Comparison of ENCODE assay signal across 3 cellular contexts in the genomic region with DNA sequence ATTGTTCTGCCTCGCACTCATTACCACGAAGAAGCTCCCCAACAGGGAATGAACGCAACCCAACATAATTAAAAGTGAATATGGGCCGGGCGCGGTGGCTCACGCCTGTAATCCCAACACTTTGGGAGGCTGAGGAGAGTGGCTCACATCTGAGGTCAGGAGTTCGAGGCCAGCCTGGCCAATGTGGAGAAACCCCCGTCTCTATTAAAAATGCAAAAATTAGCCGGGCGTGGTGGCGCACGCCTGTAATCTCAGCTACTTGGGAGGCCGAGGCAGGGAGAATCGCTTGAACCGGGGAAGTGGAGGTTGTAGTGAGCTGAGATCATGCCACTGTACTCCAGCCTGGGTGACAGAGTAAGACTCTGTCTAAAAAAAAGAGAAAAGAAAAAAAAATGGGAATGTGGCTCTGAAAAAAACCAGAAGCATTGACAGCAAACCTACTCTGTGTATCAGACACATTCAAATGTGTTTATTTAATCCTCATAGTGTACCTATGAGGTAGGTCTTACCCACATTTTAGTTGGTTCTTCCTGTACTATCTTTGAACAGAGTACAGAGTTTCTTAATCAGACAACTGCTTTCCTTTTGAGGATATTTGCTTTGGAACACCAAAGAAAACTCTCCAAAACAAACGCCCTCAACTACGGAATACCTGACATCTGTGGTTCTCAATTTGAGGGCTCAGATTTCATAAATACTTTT.
TF ChIP-seq lines count a peak whose summit lies in the region.

No MANE protein-coding gene starts in this region.

TF ChIP-seq in SK-N-SH, 30 proteins besides CTCF, POLR2A, EP300 and RAD21 (continued from another document):
- TF ChIP-seq, protein P1, sequence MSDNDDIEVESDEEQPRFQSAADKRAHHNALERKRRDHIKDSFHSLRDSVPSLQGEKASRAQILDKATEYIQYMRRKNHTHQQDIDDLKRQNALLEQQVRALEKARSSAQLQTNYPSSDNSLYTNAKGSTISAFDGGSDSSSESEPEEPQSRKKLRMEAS (IDR thresholded peaks at IDR 0.05; ENCODE audit: low read depth) = no peak

TF ChIP-seq in SK-N-SH treated with all-trans-retinoic acid at 6 μM for 48 hours, 23 proteins besides CTCF, POLR2A, EP300 and RAD21 (continued from another document):
- TF ChIP-seq, protein P2, sequence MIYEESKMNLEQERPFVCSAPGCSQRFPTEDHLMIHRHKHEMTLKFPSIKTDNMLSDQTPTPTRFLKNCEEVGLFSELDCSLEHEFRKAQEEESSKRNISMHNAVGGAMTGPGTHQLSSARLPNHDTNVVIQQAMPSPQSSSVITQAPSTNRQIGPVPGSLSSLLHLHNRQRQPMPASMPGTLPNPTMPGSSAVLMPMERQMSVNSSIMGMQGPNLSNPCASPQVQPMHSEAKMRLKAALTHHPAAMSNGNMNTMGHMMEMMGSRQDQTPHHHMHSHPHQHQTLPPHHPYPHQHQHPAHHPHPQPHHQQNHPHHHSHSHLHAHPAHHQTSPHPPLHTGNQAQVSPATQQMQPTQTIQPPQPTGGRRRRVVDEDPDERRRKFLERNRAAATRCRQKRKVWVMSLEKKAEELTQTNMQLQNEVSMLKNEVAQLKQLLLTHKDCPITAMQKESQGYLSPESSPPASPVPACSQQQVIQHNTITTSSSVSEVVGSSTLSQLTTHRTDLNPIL (CRISPR knock-in tag; IDR thresholded peaks at IDR 0.05; ENCODE audit: low read depth) = no peak
- TF ChIP-seq TCF4 (CRISPR knock-in tag; IDR thresholded peaks at IDR 0.05; ENCODE audit: borderline replicate concordance) (no peak), SNAI2 (CRISPR knock-in tag; IDR thresholded peaks at IDR 0.05) (no peak), ZFP3 (CRISPR knock-in tag; IDR thresholded peaks at IDR 0.05) (no peak), ZNF70 (CRISPR knock-in tag; IDR thresholded peaks at IDR 0.05) (no peak), ESRRG (CRISPR knock-in tag; IDR thresholded peaks at IDR 0.05) (no peak), ZFP30 (CRISPR knock-in tag; IDR thresholded peaks at IDR 0.05) (no peak), ZNF8 (CRISPR knock-in tag; IDR thresholded peaks at IDR 0.05) (no peak), ZC3H10 (CRISPR knock-in tag; IDR thresholded peaks at IDR 0.05) (no peak), BACH2 (CRISPR knock-in tag; IDR thresholded peaks at IDR 0.05; ENCODE audit: borderline replicate concordance) (no peak)
- TF ChIP-seq, protein P3, sequence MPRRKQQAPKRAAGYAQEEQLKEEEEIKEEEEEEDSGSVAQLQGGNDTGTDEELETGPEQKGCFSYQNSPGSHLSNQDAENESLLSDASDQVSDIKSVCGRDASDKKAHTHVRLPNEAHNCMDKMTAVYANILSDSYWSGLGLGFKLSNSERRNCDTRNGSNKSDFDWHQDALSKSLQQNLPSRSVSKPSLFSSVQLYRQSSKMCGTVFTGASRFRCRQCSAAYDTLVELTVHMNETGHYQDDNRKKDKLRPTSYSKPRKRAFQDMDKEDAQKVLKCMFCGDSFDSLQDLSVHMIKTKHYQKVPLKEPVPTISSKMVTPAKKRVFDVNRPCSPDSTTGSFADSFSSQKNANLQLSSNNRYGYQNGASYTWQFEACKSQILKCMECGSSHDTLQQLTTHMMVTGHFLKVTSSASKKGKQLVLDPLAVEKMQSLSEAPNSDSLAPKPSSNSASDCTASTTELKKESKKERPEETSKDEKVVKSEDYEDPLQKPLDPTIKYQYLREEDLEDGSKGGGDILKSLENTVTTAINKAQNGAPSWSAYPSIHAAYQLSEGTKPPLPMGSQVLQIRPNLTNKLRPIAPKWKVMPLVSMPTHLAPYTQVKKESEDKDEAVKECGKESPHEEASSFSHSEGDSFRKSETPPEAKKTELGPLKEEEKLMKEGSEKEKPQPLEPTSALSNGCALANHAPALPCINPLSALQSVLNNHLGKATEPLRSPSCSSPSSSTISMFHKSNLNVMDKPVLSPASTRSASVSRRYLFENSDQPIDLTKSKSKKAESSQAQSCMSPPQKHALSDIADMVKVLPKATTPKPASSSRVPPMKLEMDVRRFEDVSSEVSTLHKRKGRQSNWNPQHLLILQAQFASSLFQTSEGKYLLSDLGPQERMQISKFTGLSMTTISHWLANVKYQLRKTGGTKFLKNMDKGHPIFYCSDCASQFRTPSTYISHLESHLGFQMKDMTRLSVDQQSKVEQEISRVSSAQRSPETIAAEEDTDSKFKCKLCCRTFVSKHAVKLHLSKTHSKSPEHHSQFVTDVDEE (CRISPR knock-in tag; IDR thresholded peaks at IDR 0.05) = no peak
- TF ChIP-seq, protein P4, sequence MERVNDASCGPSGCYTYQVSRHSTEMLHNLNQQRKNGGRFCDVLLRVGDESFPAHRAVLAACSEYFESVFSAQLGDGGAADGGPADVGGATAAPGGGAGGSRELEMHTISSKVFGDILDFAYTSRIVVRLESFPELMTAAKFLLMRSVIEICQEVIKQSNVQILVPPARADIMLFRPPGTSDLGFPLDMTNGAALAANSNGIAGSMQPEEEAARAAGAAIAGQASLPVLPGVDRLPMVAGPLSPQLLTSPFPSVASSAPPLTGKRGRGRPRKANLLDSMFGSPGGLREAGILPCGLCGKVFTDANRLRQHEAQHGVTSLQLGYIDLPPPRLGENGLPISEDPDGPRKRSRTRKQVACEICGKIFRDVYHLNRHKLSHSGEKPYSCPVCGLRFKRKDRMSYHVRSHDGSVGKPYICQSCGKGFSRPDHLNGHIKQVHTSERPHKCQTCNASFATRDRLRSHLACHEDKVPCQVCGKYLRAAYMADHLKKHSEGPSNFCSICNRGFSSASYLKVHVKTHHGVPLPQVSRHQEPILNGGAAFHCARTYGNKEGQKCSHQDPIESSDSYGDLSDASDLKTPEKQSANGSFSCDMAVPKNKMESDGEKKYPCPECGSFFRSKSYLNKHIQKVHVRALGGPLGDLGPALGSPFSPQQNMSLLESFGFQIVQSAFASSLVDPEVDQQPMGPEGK (CRISPR knock-in tag; IDR thresholded peaks at IDR 0.05; ENCODE audit: borderline replicate concordance) = no peak

TF ChIP-seq in liver, 16 proteins besides CTCF, POLR2A, EP300 and RAD21 (continued from another document):
- TF ChIP-seq, protein P1 (IDR thresholded peaks at IDR 0.05) = no peak
- no peak for TF ChIP-seq TAF1 (conservative IDR thresholded peaks at IDR 0.05)
- TF ChIP-seq SP1 (IDR thresholded peaks at IDR 0.05) = no peak
- TF ChIP-seq JUND (IDR thresholded peaks at IDR 0.05) = no peak
- TF ChIP-seq HNF4G (IDR thresholded peaks at IDR 0.05) = no peak
- TF ChIP-seq RXRA (IDR thresholded peaks at IDR 0.05) = no peak
- no peak for TF ChIP-seq EGR1 (IDR thresholded peaks at IDR 0.05; ENCODE audit: low read depth in 2 of 2)
- TF ChIP-seq HNF4A (conservative IDR thresholded peaks at IDR 0.05) = no peak
- TF ChIP-seq, protein P5, sequence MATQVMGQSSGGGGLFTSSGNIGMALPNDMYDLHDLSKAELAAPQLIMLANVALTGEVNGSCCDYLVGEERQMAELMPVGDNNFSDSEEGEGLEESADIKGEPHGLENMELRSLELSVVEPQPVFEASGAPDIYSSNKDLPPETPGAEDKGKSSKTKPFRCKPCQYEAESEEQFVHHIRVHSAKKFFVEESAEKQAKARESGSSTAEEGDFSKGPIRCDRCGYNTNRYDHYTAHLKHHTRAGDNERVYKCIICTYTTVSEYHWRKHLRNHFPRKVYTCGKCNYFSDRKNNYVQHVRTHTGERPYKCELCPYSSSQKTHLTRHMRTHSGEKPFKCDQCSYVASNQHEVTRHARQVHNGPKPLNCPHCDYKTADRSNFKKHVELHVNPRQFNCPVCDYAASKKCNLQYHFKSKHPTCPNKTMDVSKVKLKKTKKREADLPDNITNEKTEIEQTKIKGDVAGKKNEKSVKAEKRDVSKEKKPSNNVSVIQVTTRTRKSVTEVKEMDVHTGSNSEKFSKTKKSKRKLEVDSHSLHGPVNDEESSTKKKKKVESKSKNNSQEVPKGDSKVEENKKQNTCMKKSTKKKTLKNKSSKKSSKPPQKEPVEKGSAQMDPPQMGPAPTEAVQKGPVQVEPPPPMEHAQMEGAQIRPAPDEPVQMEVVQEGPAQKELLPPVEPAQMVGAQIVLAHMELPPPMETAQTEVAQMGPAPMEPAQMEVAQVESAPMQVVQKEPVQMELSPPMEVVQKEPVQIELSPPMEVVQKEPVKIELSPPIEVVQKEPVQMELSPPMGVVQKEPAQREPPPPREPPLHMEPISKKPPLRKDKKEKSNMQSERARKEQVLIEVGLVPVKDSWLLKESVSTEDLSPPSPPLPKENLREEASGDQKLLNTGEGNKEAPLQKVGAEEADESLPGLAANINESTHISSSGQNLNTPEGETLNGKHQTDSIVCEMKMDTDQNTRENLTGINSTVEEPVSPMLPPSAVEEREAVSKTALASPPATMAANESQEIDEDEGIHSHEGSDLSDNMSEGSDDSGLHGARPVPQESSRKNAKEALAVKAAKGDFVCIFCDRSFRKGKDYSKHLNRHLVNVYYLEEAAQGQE (IDR thresholded peaks at IDR 0.05) = no peak
